1 cellular context compared by ENCODE assay signal in genomic region chr3:197949767-197950660, GRCh38.
A peak's percentile ranks its signal among the peaks of the same experiment; 100 is the strongest.
TF ChIP-seq lines count a peak whose summit lies in the region.

Gene RPL35A, plus strand, starts transcription at chr3:197950190. Its CDS starts 778 bp downstream, at chr3:197950968.

TF ChIP-seq in HEK293, 187 proteins besides CTCF, POLR2A, EP300 and RAD21 (continued from another document):
- peak; percentile 90 for TF ChIP-seq ZBTB11 (tag by site-specific recombination; conservative IDR thresholded peaks at IDR 0.05; ENCODE audit: low read depth)
- peak; percentile 77 for TF ChIP-seq SP3 (tag by site-specific recombination; IDR thresholded peaks at IDR 0.05)
- peak; percentile 84; the same call in 1 of the 2 replicates for TF ChIP-seq ZNF2 (tag by site-specific recombination; IDR thresholded peaks at IDR 0.05)
- peak; percentile 11; the same call in 1 of the 2 replicates for TF ChIP-seq ZFP69B (tag by site-specific recombination; IDR thresholded peaks at IDR 0.05)
- TF ChIP-seq, protein P1, sequence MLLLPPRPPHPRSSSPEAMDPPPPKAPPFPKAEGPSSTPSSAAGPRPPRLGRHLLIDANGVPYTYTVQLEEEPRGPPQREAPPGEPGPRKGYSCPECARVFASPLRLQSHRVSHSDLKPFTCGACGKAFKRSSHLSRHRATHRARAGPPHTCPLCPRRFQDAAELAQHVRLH (tag by site-specific recombination; IDR thresholded peaks at IDR 0.05) = no peak
- 0 out of 2 replicates have a peak, but pooled peaks have one; percentile 9 for TF ChIP-seq ZNF645 (tag by site-specific recombination; IDR thresholded peaks at IDR 0.05)
- TF ChIP-seq ZNF146 (tag by site-specific recombination; IDR thresholded peaks at IDR 0.05) = 0 out of 2 replicates have a peak, but pooled peaks have one; percentile 38
- TF ChIP-seq ZBTB17 (tag by site-specific recombination; IDR thresholded peaks at IDR 0.05) = peak; percentile 98
- TF ChIP-seq ZSCAN30 (tag by site-specific recombination; IDR thresholded peaks at IDR 0.05) = peak; percentile 17; the same call in 1 of the 2 replicates
- TF ChIP-seq, protein P2, sequence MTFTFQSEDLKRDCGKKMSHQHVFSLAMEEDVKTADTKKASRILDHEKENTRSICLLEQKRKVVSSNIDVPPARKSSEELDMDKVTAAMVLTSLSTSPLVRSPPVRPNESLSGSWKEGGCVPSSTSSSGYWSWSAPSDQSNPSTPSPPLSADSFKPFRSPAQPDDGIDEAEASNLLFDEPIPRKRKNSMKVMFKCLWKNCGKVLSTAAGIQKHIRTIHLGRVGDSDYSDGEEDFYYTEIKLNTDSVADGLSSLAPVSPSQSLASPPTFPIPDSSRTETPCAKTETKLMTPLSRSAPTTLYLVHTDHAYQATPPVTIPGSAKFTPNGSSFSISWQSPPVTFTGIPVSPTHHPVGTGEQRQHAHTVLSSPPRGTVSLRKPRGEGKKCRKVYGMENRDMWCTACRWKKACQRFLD (tag by site-specific recombination; IDR thresholded peaks at IDR 0.05) = no peak
- TF ChIP-seq SP7 (tag by site-specific recombination; IDR thresholded peaks at IDR 0.05) = peak; percentile 79
- peak; percentile 52 for TF ChIP-seq ZNF660 (tag by site-specific recombination; IDR thresholded peaks at IDR 0.05)
- TF ChIP-seq ZNF561 (tag by site-specific recombination; IDR thresholded peaks at IDR 0.05; ENCODE audit: borderline replicate concordance) = peak; percentile 20; the same call in 1 of the 2 replicates
- TF ChIP-seq ZFP37 (tag by site-specific recombination; IDR thresholded peaks at IDR 0.05) = peak; percentile 91
- TF ChIP-seq, protein P3, sequence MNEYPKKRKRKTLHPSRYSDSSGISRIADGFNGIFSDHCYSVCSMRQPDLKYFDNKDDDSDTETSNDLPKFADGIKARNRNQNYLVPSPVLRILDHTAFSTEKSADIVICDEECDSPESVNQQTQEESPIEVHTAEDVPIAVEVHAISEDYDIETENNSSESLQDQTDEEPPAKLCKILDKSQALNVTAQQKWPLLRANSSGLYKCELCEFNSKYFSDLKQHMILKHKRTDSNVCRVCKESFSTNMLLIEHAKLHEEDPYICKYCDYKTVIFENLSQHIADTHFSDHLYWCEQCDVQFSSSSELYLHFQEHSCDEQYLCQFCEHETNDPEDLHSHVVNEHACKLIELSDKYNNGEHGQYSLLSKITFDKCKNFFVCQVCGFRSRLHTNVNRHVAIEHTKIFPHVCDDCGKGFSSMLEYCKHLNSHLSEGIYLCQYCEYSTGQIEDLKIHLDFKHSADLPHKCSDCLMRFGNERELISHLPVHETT (tag by site-specific recombination; IDR thresholded peaks at IDR 0.05) = peak; percentile 70
- TF ChIP-seq KLF17 (tag by site-specific recombination; IDR thresholded peaks at IDR 0.05) = peak; percentile 50
- 0 out of 2 replicates have a peak, but pooled peaks have one; percentile 6 for TF ChIP-seq ZIC2 (tag by site-specific recombination; IDR thresholded peaks at IDR 0.05)
- peak; percentile 30; the same call in 1 of the 2 replicates for TF ChIP-seq ZNF394 (tag by site-specific recombination; IDR thresholded peaks at IDR 0.05; ENCODE audit: borderline replicate concordance)
- TF ChIP-seq HOXC10 (CRISPR knock-in tag; IDR thresholded peaks at IDR 0.05) = no peak
- TF ChIP-seq ZEB2 (tag by site-specific recombination; IDR thresholded peaks at IDR 0.05) = peak; percentile 61; the same call in 1 of the 2 replicates
- peak; percentile 90 for TF ChIP-seq YY1 (tag by site-specific recombination; IDR thresholded peaks at IDR 0.05)
- peak; percentile 24; the same call in 1 of the 2 replicates for TF ChIP-seq TRIM28 (IDR thresholded peaks at IDR 0.05; ENCODE audit: borderline replicate concordance, low read length)
- TF ChIP-seq ZNF76 (tag by site-specific recombination; IDR thresholded peaks at IDR 0.05; ENCODE audit: borderline replicate concordance, low read depth) = peak; percentile 93
- TF ChIP-seq ZNF169 (tag by site-specific recombination; IDR thresholded peaks at IDR 0.05) = no peak
- TF ChIP-seq ZNF184 (tag by site-specific recombination; IDR thresholded peaks at IDR 0.05) = no peak
- peak; percentile 62 for TF ChIP-seq ZBTB8A (tag by site-specific recombination; IDR thresholded peaks at IDR 0.05)
